8 cellular contexts compared by ENCODE assay signal in genomic region chr4:127965062-127965802, GRCh38. TPM values are rescaled to one million over a fixed set of nuclear protein-coding genes. Genes with fewer than 3 reads are reported as not detected.
DNase-seq lines count a peak whose midpoint lies in the region; ATAC-seq and TF ChIP-seq lines count a peak whose summit lies in the region.

Gene ABHD18, plus strand, starts transcription at chr4:127965406. Its CDS starts 17,550 bp downstream, at chr4:127982956.
Gene MFSD8, minus strand, starts transcription at chr4:127965173. Its CDS starts 40 bp downstream, at chr4:127965133.

- CTCF ChIA-PET in Caco-2 (lab: Charles Lee), result interaction anchor here (0.6 to 1.7 kb wide), 8 partner anchors 60 to 1128 kb away, joined by 3 to 11 read pairs (median 3); partner anchors contain the start of genes LARP1B and SCLT1
- CTCF ChIA-PET in activated CD8-positive, alpha-beta memory T cell treated with anti-CD3 and anti-CD28 coated beads for 36 hours (lab: Charles Lee), result interaction anchor here (0.8 to 1.7 kb wide), 3 partner anchors 9 to 96 kb away, joined by 4 to 7 read pairs (median 4); partner anchors contain the start of genes LARP1B and PLK4

- no TSS peak for BruUV-seq in Caco-2 (replicated peaks; lab: Mats Ljungman, UMichigan)

- H3K4me3 Mint-ChIP-seq in Caco-2 (ENCODE audit: unreplicated experiment), result peak within 1 kb of the TSS; percentile 97

- no peaks in the 10 kb centered on the region for H3K36me3 ChIP-seq in Caco-2 (ENCODE audit: control insufficient read depth, insufficient read depth, low read length)

- no peaks in the 10 kb centered on the region for H3K9me3 ChIP-seq in Caco-2

- peak; percentile 97 for ATAC-seq in GM21360 (IDR thresholded peaks at IDR 0.05; ENCODE audit: unreplicated experiment)

- H3K4me1 ChIP-seq in Caco-2, result peaks cover 4% of the 10 kb centered on the region; the same call in 1 of the 2 replicates

- DNase-seq in Caco-2 (peak; percentile 99), HT1080 (ENCODE audit: low read depth) (peak; percentile 98), NOMO-1 (lab: John Stamatoyannopoulos, UW; ENCODE audit: unreplicated experiment in 2 of 2) (peak; percentile 98 to 100), lung microvascular endothelial cell (ENCODE audit: low read depth in 2 of 2) (peak; percentile 98 to 100)
- DNase-seq in effector CD8-positive, alpha-beta T cell (lab: John Stamatoyannopoulos, UW), result peak; percentile 99
- DNase-seq in stimulated activated CD4-positive, alpha-beta T cell treated with anti-CD3 and anti-CD28 coated beads, TNF-alpha, amount 100 ng/mL, for 48 hours (ENCODE audit: low read depth in 3 of 3), result peak; percentile 97 to 99 (median 98)

- peak; percentile 34 to 44 for TF ChIP-seq CTCF in Caco-2 (IDR thresholded peaks at IDR 0.05; ENCODE audit: insufficient read depth in 1 of 2, low read depth in 1 of 2, low read length in 1 of 2, severe bottlenecking in 1 of 2, unreplicated experiment in 1 of 2)

- POLR2A ChIA-PET in Caco-2 (lab: Charles Lee), result interaction anchor here (0.5 to 2.2 kb wide), 6 partner anchors 58 to 847 kb away, joined by 3 to 24 read pairs (median 7); partner anchors contain the start of genes HSPA4L, LARP1B and PLK4
- POLR2A ChIA-PET in activated CD8-positive, alpha-beta memory T cell treated with anti-CD3 and anti-CD28 coated beads for 36 hours (lab: Charles Lee), result interaction anchor here (0.6 to 4.2 kb wide), 7 partner anchors 9 to 847 kb away, joined by 3 to 40 read pairs (median 3); partner anchors contain the start of genes LARP1B and PLK4

- H3K4me3 ChIP-seq in Caco-2 (ENCODE audit: low read depth, low read length), result peak within 1 kb of the TSS; percentile 66

- intact Hi-C loops in Caco-2 (cut with micrococcal nuclease; ENCODE audit: unreplicated experiment), result loop anchor here (1.0 to 10.0 kb wide), 5 partner anchors 84 to 320 kb away; partner anchors contain the start of genes HSPA4L, LARP1B and PGRMC2

- no peaks in the 10 kb centered on the region for H3K9me3 Mint-ChIP-seq in Caco-2 (ENCODE audit: unreplicated experiment)

- no peaks in the 10 kb centered on the region for H3K27me3 Mint-ChIP-seq in Caco-2 (ENCODE audit: insufficient read depth, unreplicated experiment)

- H3K36me3 Mint-ChIP-seq in Caco-2 (ENCODE audit: insufficient read depth, unreplicated experiment), result peaks cover 17% of the 10 kb centered on the region

- no peaks in the 10 kb centered on the region for H3K4me1 Mint-ChIP-seq in Caco-2 (ENCODE audit: low read depth, unreplicated experiment)

- H3K27me3 ChIP-seq in Caco-2 (replicated peaks; ENCODE audit: control insufficient read depth, insufficient read depth, low read length), result no peaks in the 10 kb centered on the region

- H3K27ac Mint-ChIP-seq in Caco-2 (ENCODE audit: unreplicated experiment), result peak within 1 kb of the TSS; percentile 97

RNA-seq across cellular contexts. Expression of gene ABHD18, which starts in this region (rescaled TPM):
- total RNA-seq in Caco-2 (2022) (14.9 and 15.1 TPM in 2 replicates), lung microvascular endothelial cell (4.1 and 5.4 TPM in 2 replicates)
- total RNA-seq in HT1080 (2014; rRNA removed; shearing (Covaris generic)), result 4.9 and 5.1 TPM in 2 replicates
- 5.8 and 8.7 TPM in 2 replicates for polyA plus RNA-seq in HT1080 (2015; cell fraction: cytosol; rRNA removed)
- 14.5 and 16.9 TPM in 2 replicates for polyA plus RNA-seq in HT1080 (2015; cell fraction: nucleus; rRNA removed)
- 10 to 100 TPM; 13.5 to 14.9 TPM for total RNA-seq in activated CD8-positive, alpha-beta memory T cell treated with anti-CD3 and anti-CD28 coated beads for 36 hours

RNA-seq across cellular contexts. Expression of gene MFSD8, which starts in this region (rescaled TPM):
- total RNA-seq in Caco-2 (2022) (24.3 and 27.9 TPM in 2 replicates), lung microvascular endothelial cell (12.0 and 16.1 TPM in 2 replicates)
- 10.9 and 12.5 TPM in 2 replicates for total RNA-seq in HT1080 (2014; rRNA removed; shearing (Covaris generic))
- polyA plus RNA-seq in HT1080 (2015; cell fraction: cytosol; rRNA removed), result 5.7 and 7.8 TPM in 2 replicates
- polyA plus RNA-seq in HT1080 (2015; cell fraction: nucleus; rRNA removed), result 34.4 and 35.2 TPM in 2 replicates
- total RNA-seq in activated CD8-positive, alpha-beta memory T cell treated with anti-CD3 and anti-CD28 coated beads for 36 hours, result 10 to 100 TPM; 17.4 to 20.5 TPM

Comparison
In these comparisons a context has a peak if more than half of its experiments do, and no peak if none do; other contexts are left out.
1. Peak in every context shown above with its lines: DNase-seq, ATAC-seq and H3K4me3 ChIP-seq.